Comparison of ENCODE assay signal across 1 cellular context in genomic region chr10:28722065-28722803, GRCh38.
TF ChIP-seq lines count a peak whose summit lies in the region.

No MANE protein-coding gene starts in this region.

TF ChIP-seq in HepG2, 621 proteins besides CTCF, POLR2A, EP300 and RAD21 (continued from another document and continues in another):
- TF ChIP-seq AKNA (CRISPR knock-in tag; IDR thresholded peaks at IDR 0.05; ENCODE audit: borderline replicate concordance) (no peak), ZNF609 (CRISPR knock-in tag; IDR thresholded peaks at IDR 0.05; ENCODE audit: borderline replicate concordance) (peak; percentile 34; the same call in 1 of the 2 replicates), SIX1 (CRISPR knock-in tag; IDR thresholded peaks at IDR 0.05; ENCODE audit: borderline replicate concordance) (no peak), ZNF724P (CRISPR knock-in tag; IDR thresholded peaks at IDR 0.05; ENCODE audit: borderline replicate concordance) (no peak), ZNF766 (CRISPR knock-in tag; IDR thresholded peaks at IDR 0.05; ENCODE audit: borderline replicate concordance) (0 out of 2 replicates have a peak, but pooled peaks have one; percentile 32), ZBTB46 (CRISPR knock-in tag; IDR thresholded peaks at IDR 0.05; ENCODE audit: borderline replicate concordance) (no peak), SNAPC4 (CRISPR knock-in tag; IDR thresholded peaks at IDR 0.05) (no peak), SOX6 (IDR thresholded peaks at IDR 0.05) (no peak), SOX6 (CRISPR knock-in tag; IDR thresholded peaks at IDR 0.05) (peak; percentile 38; the same call in 1 of the 2 replicates), SNAPC2 (CRISPR knock-in tag; IDR thresholded peaks at IDR 0.05) (no peak), ZNF567 (CRISPR knock-in tag; IDR thresholded peaks at IDR 0.05; ENCODE audit: borderline replicate concordance) (no peak), FOXP1 (IDR thresholded peaks at IDR 0.05) (no peak), FOXP1 (CRISPR knock-in tag; IDR thresholded peaks at IDR 0.05) (no peak), ZGPAT (CRISPR knock-in tag; IDR thresholded peaks at IDR 0.05) (no peak), HOMEZ (CRISPR knock-in tag; IDR thresholded peaks at IDR 0.05; ENCODE audit: low read depth) (no peak), ASH2L (IDR thresholded peaks at IDR 0.05; ENCODE audit: insufficient read length, low read depth, low read length) (no peak), SRY (CRISPR knock-in tag; IDR thresholded peaks at IDR 0.05) (no peak), U2AF1 (optimal IDR thresholded peaks at IDR 0.05; ENCODE audit: low read depth, low read length) (no peak), HNRNPH1 (optimal IDR thresholded peaks at IDR 0.05; ENCODE audit: low read depth, low read length) (no peak), ZNF644 (CRISPR knock-in tag; IDR thresholded peaks at IDR 0.05; ENCODE audit: low read depth) (no peak), ZNF703 (CRISPR knock-in tag; IDR thresholded peaks at IDR 0.05; ENCODE audit: borderline replicate concordance) (no peak; the same call in 1 of the 2 replicates), HDAC2 (CRISPR knock-in tag; IDR thresholded peaks at IDR 0.05) (peak; percentile 36; the same call in 1 of the 2 replicates), ZNF800 (CRISPR knock-in tag; IDR thresholded peaks at IDR 0.05) (peak; percentile 85; the same call in 1 of the 2 replicates), ZBTB7A (CRISPR knock-in tag; IDR thresholded peaks at IDR 0.05) (no peak), JARID2 (CRISPR knock-in tag; IDR thresholded peaks at IDR 0.05; ENCODE audit: insufficient replicate concordance) (no peak), NPAS2 (CRISPR knock-in tag; IDR thresholded peaks at IDR 0.05; ENCODE audit: borderline replicate concordance) (no peak), ZNF367 (CRISPR knock-in tag; IDR thresholded peaks at IDR 0.05; ENCODE audit: borderline replicate concordance) (no peak), ZFP91 (CRISPR knock-in tag; IDR thresholded peaks at IDR 0.05; ENCODE audit: borderline replicate concordance) (peak; percentile 33; the same call in 1 of the 2 replicates), NFATC3 (CRISPR knock-in tag; IDR thresholded peaks at IDR 0.05) (no peak), MXD3 (CRISPR knock-in tag; IDR thresholded peaks at IDR 0.05) (no peak)
